Comparison of ENCODE assay signal across 9 cellular contexts in genomic region chr10:133393401-133394063, GRCh38. TPM values are rescaled to one million over a fixed set of nuclear protein-coding genes. Genes with fewer than 3 reads are reported as not detected.
DNase-seq lines count a peak whose midpoint lies in the region; ATAC-seq and TF ChIP-seq lines count a peak whose summit lies in the region.
"Had no signal": no experiment of that assay in that cellular context is flagged by ENCODE, and none has a peak within 500 bp of the region (broad histone marks: within the 10 kb centered on the region; RNA-seq: fewer than 3 reads in every experiment).

No MANE protein-coding gene starts in this region.

- H3K4me3 ChIP-seq in heart left ventricle (peak overlapping the region; percentile 69 to 98 (median 84)), astrocyte of the spinal cord (ENCODE audit: low read depth, low read length) (peak overlapping the region; percentile 81), uterus (peak overlapping the region; percentile 61 to 82)

- H3K9me3 ChIP-seq in heart left ventricle (no peaks in the 10 kb centered on the region), uterus (no peaks in the 10 kb centered on the region)

- H3K27ac ChIP-seq in heart left ventricle (peak overlapping the region in 10 of 12 donors; percentile 80 to 92 (median 88)), uterus (peak overlapping the region in 1 of 2 donors; percentile 63)

- intact Hi-C loops in heart left ventricle (cut with DNase I) (loop anchor here in 1 of 10 donors (5.0 kb wide), 1 partner anchor 86 kb away; the partner anchor contains the start of genes TUBGCP2 and ZNF511), left ventricle myocardium superior (cut with micrococcal nuclease) (no loop called here), uterus (cut with DNase I; ENCODE audit: low total_unique reads) (no loop called here)

- TF ChIP-seq POLR2A in heart left ventricle (IDR thresholded peaks at IDR 0.05), result no peak
- TF ChIP-seq POLR2A in uterus (IDR thresholded peaks at IDR 0.05), result no peak

- TF ChIP-seq CTCF in heart left ventricle (IDR thresholded peaks at IDR 0.05), result no peak
- TF ChIP-seq CTCF in astrocyte of the spinal cord (IDR thresholded peaks at IDR 0.05; ENCODE audit: low read depth, low read length), result no peak
- TF ChIP-seq CTCF in uterus (IDR thresholded peaks at IDR 0.05), result no peak

- DNase-seq in heart left ventricle, result no peak
- no peak for DNase-seq in left ventricle myocardium superior
- no peak for DNase-seq in astrocyte of the spinal cord (ENCODE audit: low read depth, low spot score)
- DNase-seq in mesenteric fat pad (ENCODE audit: low spot score), result peak; percentile 72
- DNase-seq in uterus, result no peak

- no peaks in the 10 kb centered on the region for H3K27me3 ChIP-seq in heart left ventricle
- no peaks in the 10 kb centered on the region for H3K27me3 ChIP-seq in uterus

- WGBS in heart left ventricle, 4 donors, result 35 to 37% (median 36%) methylated on average over 27 of the region's 27 CpGs

- H3K36me3 ChIP-seq in heart left ventricle (peaks cover 0 to 29% (median 28%) of the 10 kb centered on the region in 9 donors), uterus (no peaks in the 10 kb centered on the region)

- in situ Hi-C loops in astrocyte of the spinal cord (cut with HindIII; ENCODE audit: low sequenced_read_pairs), result no loop called here

- ATAC-seq in heart left ventricle, result no peak
- no peak for ATAC-seq in left ventricle myocardium superior
- ATAC-seq in HG02759 (IDR thresholded peaks at IDR 0.05; ENCODE audit: unreplicated experiment), result no peak
- ATAC-seq in HG03571 (IDR thresholded peaks at IDR 0.05; ENCODE audit: unreplicated experiment), result no peak
- ATAC-seq in GM21526 (IDR thresholded peaks at IDR 0.05; ENCODE audit: low FRiP score, unreplicated experiment), result no peak

- H3K4me1 ChIP-seq in heart left ventricle (peaks cover 3 to 49% (median 10%) of the 10 kb centered on the region in 12 donors), uterus (peaks cover 0 to 8% of the 10 kb centered on the region in 2 donors)

RNA-seq across cellular contexts. Expression of gene MTG1, which starts 0.4 kb away (rescaled TPM):
- total RNA-seq in heart left ventricle (10 to 100 TPM; 11.6 to 29.5 (median 18.1) TPM), left ventricle myocardium superior (20.9 TPM), mesenteric fat pad (33.3 TPM), uterus (10 to 100 TPM; 14.6 to 50.1 (median 32.6) TPM)
- 10 to 100 TPM; 24.8 to 34.2 TPM for polyA plus RNA-seq in heart left ventricle

RNA-seq across cellular contexts. Expression of gene PAOX, which starts 14.5 kb away (rescaled TPM):
- total RNA-seq in heart left ventricle (1 to 10 TPM; 2.1 to 7.3 (median 3.4) TPM), left ventricle myocardium superior (2.8 TPM), mesenteric fat pad (3.6 TPM), uterus (1 to 10 TPM; 2.0 to 9.3 (median 6.7) TPM)
- polyA plus RNA-seq in heart left ventricle, result 1 to 10 TPM; 2.9 to 4.7 TPM

RNA-seq across cellular contexts. Expression of gene ECHS1, which starts 20.4 kb away (rescaled TPM):
- total RNA-seq in heart left ventricle, result 100 to 1,000 TPM; 148 to 303 (median 201) TPM
- polyA plus RNA-seq in heart left ventricle, result 100 to 1,000 TPM; 132 to 217 TPM
- 226 TPM for total RNA-seq in left ventricle myocardium superior
- 188 TPM for total RNA-seq in mesenteric fat pad
- total RNA-seq in uterus, result 10 to 100 TPM; 28.2 to 48.8 (median 45.1) TPM

RNA-seq across cellular contexts. Expression of gene SPRN, which starts 30.9 kb away (rescaled TPM):
- under 1 TPM in 3 of 9 donors, not detected in 6; 0.11 to 0.25 (median 0.13) TPM for total RNA-seq in heart left ventricle
- under 1 TPM; 0.04 to 0.11 TPM for polyA plus RNA-seq in heart left ventricle
- not detected for total RNA-seq in left ventricle myocardium superior
- total RNA-seq in mesenteric fat pad, result not detected
- total RNA-seq in uterus, result under 1 TPM in 1 of 4 donors, not detected in 3; 0.62 TPM
- total RNA-seq: activated CD8-positive, alpha-beta memory T cell treated with anti-CD3 and anti-CD28 coated beads for 36 hours had no signal

RNA-seq across cellular contexts. Expression of gene FUOM, which starts 35.7 kb away (rescaled TPM):
- total RNA-seq in heart left ventricle, result 10 to 100 TPM in 2 of 9 donors, 1 to 10 TPM in 7; 4.3 to 24.1 (median 8.0) TPM
- polyA plus RNA-seq in heart left ventricle, result 10 to 100 TPM in 1 of 2 donors, 1 to 10 TPM in 1; 8.6 to 16.0 TPM
- total RNA-seq in left ventricle myocardium superior, result 9.3 TPM
- 19.0 TPM for total RNA-seq in mesenteric fat pad
- 10 to 100 TPM in 1 of 4 donors, 1 to 10 TPM in 2, not detected in 1; 2.6 to 13.8 (median 2.9) TPM for total RNA-seq in uterus
